In the genomic region with DNA sequence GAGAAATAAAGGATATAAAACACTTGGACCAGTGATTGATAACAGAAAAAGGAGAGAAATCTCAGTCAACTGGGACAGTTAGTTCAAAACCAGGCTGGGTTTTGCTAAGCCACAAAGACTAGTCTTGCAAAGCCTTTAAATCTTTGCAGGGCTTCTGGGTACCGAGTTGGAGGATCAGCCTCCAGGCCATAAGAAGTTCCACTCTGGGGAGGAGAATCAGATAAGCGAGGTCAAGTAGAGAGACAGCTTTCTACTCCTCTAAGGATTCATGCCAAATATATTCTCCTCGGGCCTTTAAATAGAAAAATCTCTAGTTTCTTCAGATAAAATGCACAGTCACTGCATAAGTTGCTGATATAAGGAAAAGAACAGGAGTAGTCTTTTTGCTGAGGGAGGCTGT, we compare ENCODE assay signal across 19 cellular contexts.
"Had no signal": no experiment of that assay in that cellular context is flagged by ENCODE, and none has a peak within 500 bp of the region (broad histone marks: within the 10 kb centered on the region; RNA-seq: fewer than 3 reads in every experiment).

No MANE protein-coding gene starts in this region.

- H3K4me3 ChIP-seq: colonic mucosa, hepatocyte, prostate gland, spleen, tibial artery had no signal

- H3K27ac ChIP-seq: colonic mucosa, foreskin keratinocyte, hepatocyte, parathyroid adenoma, prostate gland, spleen, tibial artery had no signal

- DNase-seq: colonic mucosa; dermis blood vessel endothelial cell; endodermal cell; erythroblast; foreskin keratinocyte; head of caudate nucleus; naive thymus-derived CD4-positive, alpha-beta T cell; nephron progenitor cell; spleen; stimulated activated CD4-positive, alpha-beta T cell treated with anti-CD3 and anti-CD28 coated beads, Interleukin-15, amount 100 ng/mL, for 24 hours; stimulated activated CD4-positive, alpha-beta T cell treated with anti-CD3 and anti-CD28 coated beads, Interleukin-1b, Interleukin-23, amount 100 ng/mL, for 48 hours; stimulated activated CD4-positive, alpha-beta T cell treated with anti-CD3 and anti-CD28 coated beads, Interleukin-4, amount 100 ng/mL, for 24 hours; tibial artery had no signal

- H3K4me1 ChIP-seq: colonic mucosa, foreskin keratinocyte, parathyroid adenoma, prostate gland, spleen, tibial artery had no signal

- H3K4me2 ChIP-seq: hepatocyte had no signal

- H3K9me3 ChIP-seq: colonic mucosa, prostate gland, tibial artery had no signal

- FAIRE-seq: endothelial cell of umbilical vein had no signal

- H3K27me3 ChIP-seq: colonic mucosa, foreskin keratinocyte, hepatocyte, spleen, tibial artery had no signal

- ATAC-seq: foreskin keratinocyte; naive thymus-derived CD4-positive, alpha-beta T cell; sciatic nerve; stimulated activated memory B cell treated with anti-CD40 and anti-IgM and Interleukin-4, amounts not matched to agents 10 μg/mL and 1 μg/mL and 100 μg/mL, for 72 hours had no signal
